Comparison of ENCODE assay signal across 1 cellular context in genomic region chr19:5587071-5587455, GRCh38.
TF ChIP-seq lines count a peak whose summit lies in the region.

No MANE protein-coding gene starts in this region.

TF ChIP-seq in HepG2, 621 proteins besides CTCF, POLR2A, EP300 and RAD21:
- TF ChIP-seq RARG (CRISPR knock-in tag; IDR thresholded peaks at IDR 0.05; ENCODE audit: low read depth): no peak
- TF ChIP-seq SPEN (CRISPR knock-in tag; IDR thresholded peaks at IDR 0.05; ENCODE audit: low read depth): no peak
- no peak for TF ChIP-seq KDM4B (CRISPR knock-in tag; IDR thresholded peaks at IDR 0.05)
- TF ChIP-seq MXI1 (IDR thresholded peaks at IDR 0.05; ENCODE audit: borderline replicate concordance, low read depth, low read length): no peak
- no peak for TF ChIP-seq DMTF1 (CRISPR knock-in tag; IDR thresholded peaks at IDR 0.05)
- no peak for TF ChIP-seq NONO (IDR thresholded peaks at IDR 0.05)
- TF ChIP-seq NONO (CRISPR knock-in tag; conservative IDR thresholded peaks at IDR 0.05): no peak
- TF ChIP-seq ZNF282 (IDR thresholded peaks at IDR 0.05; ENCODE audit: partially characterized antibody): no peak
- no peak for TF ChIP-seq ZNF318 (CRISPR knock-in tag; IDR thresholded peaks at IDR 0.05)
- TF ChIP-seq ZNF572 (CRISPR knock-in tag; IDR thresholded peaks at IDR 0.05): no peak
- no peak for TF ChIP-seq HOXA9 (CRISPR knock-in tag; IDR thresholded peaks at IDR 0.05; ENCODE audit: borderline replicate concordance)
- no peak for TF ChIP-seq ZBTB39 (CRISPR knock-in tag; IDR thresholded peaks at IDR 0.05)
- TF ChIP-seq ZFP91 (CRISPR knock-in tag; IDR thresholded peaks at IDR 0.05; ENCODE audit: borderline replicate concordance): no peak
